In genomic region chr3:137970914-137971831, GRCh38 we compare ENCODE assay signal across 1 cellular context.
TF ChIP-seq lines count a peak whose summit lies in the region.

No MANE protein-coding gene starts in this region.

TF ChIP-seq in endothelial cell of umbilical vein, 7 proteins besides CTCF, POLR2A, EP300 and RAD21:
- TF ChIP-seq, protein P1, sequence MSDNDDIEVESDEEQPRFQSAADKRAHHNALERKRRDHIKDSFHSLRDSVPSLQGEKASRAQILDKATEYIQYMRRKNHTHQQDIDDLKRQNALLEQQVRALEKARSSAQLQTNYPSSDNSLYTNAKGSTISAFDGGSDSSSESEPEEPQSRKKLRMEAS (IDR thresholded peaks at IDR 0.05; ENCODE audit: insufficient read depth, insufficient read length): no peak
- no peak for TF ChIP-seq GATA2 (IDR thresholded peaks at IDR 0.05; ENCODE audit: insufficient read depth, insufficient read length, low read depth, low read length)
- no peak for TF ChIP-seq MYC (IDR thresholded peaks at IDR 0.05; ENCODE audit: low read depth, low read length)
- no peak for TF ChIP-seq EZH2 (IDR thresholded peaks at IDR 0.05; ENCODE audit: borderline replicate concordance, low read depth, low read length, severe bottlenecking)
- TF ChIP-seq JUN (IDR thresholded peaks at IDR 0.05; ENCODE audit: borderline replicate concordance, insufficient read depth, insufficient read length, low read depth): no peak
- TF ChIP-seq FOS (IDR thresholded peaks at IDR 0.05; ENCODE audit: borderline replicate concordance, insufficient read depth, low read length): no peak
- TF ChIP-seq POLR2AphosphoS5 (IDR thresholded peaks at IDR 0.05; ENCODE audit: insufficient read depth, low read depth, low read length): no peak
